ENCODE assay signal across 1 cellular context in the genomic region with DNA sequence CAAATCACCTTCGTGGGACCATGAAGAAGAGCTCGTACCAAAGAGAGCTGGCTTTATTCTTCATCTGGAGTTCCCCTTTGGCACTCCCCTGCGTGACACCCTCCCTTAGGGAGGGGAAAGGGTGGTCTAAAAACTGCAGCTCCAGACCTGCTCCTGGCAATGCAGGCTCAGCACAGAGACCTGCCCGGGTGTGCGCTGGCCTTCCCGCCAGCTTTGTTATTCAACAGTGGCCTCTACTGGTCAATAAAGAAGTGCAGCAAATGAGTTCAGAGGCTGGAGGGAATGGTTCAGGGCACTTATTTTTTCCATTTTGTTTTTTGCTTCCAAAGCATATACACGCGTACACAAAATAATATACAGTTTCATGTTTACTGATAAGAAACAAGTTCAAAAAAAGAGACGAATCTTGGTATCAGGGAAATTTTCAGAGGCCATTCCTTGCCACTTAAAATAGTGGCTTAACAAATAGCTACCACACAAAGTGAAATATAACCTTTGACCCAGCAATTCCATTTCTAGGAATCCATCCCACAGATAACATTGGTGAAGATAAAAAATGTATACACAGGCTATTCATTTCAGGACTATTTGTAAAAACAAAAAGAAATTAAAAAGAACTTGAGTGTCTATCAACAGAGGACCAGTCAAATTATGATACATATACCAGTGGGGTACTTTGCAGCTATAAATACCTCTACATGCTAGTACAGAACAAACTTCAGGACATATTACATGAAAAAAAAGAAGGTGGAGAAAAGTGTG.
TF ChIP-seq lines count a peak whose summit lies in the region.

No MANE protein-coding gene starts in this region.

TF ChIP-seq in HepG2, 621 proteins besides CTCF, POLR2A, EP300 and RAD21 (continued from another document and continues in another):
- TF ChIP-seq, protein P1, sequence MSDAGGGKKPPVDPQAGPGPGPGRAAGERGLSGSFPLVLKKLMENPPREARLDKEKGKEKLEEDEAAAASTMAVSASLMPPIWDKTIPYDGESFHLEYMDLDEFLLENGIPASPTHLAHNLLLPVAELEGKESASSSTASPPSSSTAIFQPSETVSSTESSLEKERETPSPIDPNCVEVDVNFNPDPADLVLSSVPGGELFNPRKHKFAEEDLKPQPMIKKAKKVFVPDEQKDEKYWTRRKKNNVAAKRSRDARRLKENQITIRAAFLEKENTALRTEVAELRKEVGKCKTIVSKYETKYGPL (CRISPR knock-in tag; IDR thresholded peaks at IDR 0.05): no peak
- TF ChIP-seq, protein P2, sequence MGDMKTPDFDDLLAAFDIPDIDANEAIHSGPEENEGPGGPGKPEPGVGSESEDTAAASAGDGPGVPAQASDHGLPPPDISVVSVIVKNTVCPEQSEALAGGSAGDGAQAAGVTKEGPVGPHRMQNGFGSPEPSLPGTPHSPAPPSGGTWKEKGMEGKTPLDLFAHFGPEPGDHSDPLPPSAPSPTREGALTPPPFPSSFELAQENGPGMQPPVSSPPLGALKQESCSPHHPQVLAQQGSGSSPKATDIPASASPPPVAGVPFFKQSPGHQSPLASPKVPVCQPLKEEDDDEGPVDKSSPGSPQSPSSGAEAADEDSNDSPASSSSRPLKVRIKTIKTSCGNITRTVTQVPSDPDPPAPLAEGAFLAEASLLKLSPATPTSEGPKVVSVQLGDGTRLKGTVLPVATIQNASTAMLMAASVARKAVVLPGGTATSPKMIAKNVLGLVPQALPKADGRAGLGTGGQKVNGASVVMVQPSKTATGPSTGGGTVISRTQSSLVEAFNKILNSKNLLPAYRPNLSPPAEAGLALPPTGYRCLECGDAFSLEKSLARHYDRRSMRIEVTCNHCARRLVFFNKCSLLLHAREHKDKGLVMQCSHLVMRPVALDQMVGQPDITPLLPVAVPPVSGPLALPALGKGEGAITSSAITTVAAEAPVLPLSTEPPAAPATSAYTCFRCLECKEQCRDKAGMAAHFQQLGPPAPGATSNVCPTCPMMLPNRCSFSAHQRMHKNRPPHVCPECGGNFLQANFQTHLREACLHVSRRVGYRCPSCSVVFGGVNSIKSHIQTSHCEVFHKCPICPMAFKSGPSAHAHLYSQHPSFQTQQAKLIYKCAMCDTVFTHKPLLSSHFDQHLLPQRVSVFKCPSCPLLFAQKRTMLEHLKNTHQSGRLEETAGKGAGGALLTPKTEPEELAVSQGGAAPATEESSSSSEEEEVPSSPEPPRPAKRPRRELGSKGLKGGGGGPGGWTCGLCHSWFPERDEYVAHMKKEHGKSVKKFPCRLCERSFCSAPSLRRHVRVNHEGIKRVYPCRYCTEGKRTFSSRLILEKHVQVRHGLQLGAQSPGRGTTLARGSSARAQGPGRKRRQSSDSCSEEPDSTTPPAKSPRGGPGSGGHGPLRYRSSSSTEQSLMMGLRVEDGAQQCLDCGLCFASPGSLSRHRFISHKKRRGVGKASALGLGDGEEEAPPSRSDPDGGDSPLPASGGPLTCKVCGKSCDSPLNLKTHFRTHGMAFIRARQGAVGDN (CRISPR knock-in tag; IDR thresholded peaks at IDR 0.05): peak; percentile 37; the same call in 1 of the 2 replicates
- TF ChIP-seq RCOR2 (CRISPR knock-in tag; IDR thresholded peaks at IDR 0.05): no peak
- TF ChIP-seq KLF16 (CRISPR knock-in tag; IDR thresholded peaks at IDR 0.05): 0 out of 4 replicates have a peak, but pooled peaks of 1 of the 2 experiments have one; percentile 43
- no peak for TF ChIP-seq ZNF629 (CRISPR knock-in tag; conservative IDR thresholded peaks at IDR 0.05)
- 0 out of 2 replicates have a peak, but pooled peaks have one; percentile 19 for TF ChIP-seq ELF3 (CRISPR knock-in tag; IDR thresholded peaks at IDR 0.05)
- TF ChIP-seq ZNF749 (CRISPR knock-in tag; IDR thresholded peaks at IDR 0.05; ENCODE audit: borderline replicate concordance): no peak
- no peak for TF ChIP-seq CAMTA2 (CRISPR knock-in tag; IDR thresholded peaks at IDR 0.05; ENCODE audit: borderline replicate concordance)
- TF ChIP-seq HNF4G (IDR thresholded peaks at IDR 0.05; ENCODE audit: borderline replicate concordance, low read depth, low read length): no peak
- TF ChIP-seq HNF4G (CRISPR knock-in tag; IDR thresholded peaks at IDR 0.05; ENCODE audit: borderline replicate concordance, low read depth): no peak
- no peak for TF ChIP-seq YEATS2 (CRISPR knock-in tag; IDR thresholded peaks at IDR 0.05; ENCODE audit: borderline replicate concordance)
- TF ChIP-seq ZNF430 (CRISPR knock-in tag; IDR thresholded peaks at IDR 0.05): no peak
- TF ChIP-seq, protein P3, sequence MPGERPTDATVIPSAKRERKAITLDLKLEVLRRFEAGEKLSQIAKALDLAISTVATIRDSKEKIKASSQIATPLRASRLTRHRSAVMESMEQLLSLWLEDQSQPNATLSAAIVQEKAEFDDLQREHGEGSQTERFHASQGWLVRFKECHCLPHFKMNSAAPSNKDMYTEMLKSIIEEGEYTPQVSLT (CRISPR knock-in tag; IDR thresholded peaks at IDR 0.05; ENCODE audit: borderline replicate concordance, low read depth): no peak
- no peak for TF ChIP-seq HNRNPUL1 (IDR thresholded peaks at IDR 0.05; ENCODE audit: low read depth, low read length)
- no peak for TF ChIP-seq ZNF121 (CRISPR knock-in tag; IDR thresholded peaks at IDR 0.05)
- TF ChIP-seq ZNF501 (CRISPR knock-in tag; IDR thresholded peaks at IDR 0.05): no peak
- TF ChIP-seq ZIK1 (CRISPR knock-in tag; IDR thresholded peaks at IDR 0.05; ENCODE audit: borderline replicate concordance, low read depth): no peak
- TF ChIP-seq ZNF567 (CRISPR knock-in tag; IDR thresholded peaks at IDR 0.05; ENCODE audit: borderline replicate concordance): no peak
- no peak for TF ChIP-seq GPN1 (CRISPR knock-in tag; IDR thresholded peaks at IDR 0.05; ENCODE audit: borderline replicate concordance)
- no peak for TF ChIP-seq ZNF432 (CRISPR knock-in tag; IDR thresholded peaks at IDR 0.05; ENCODE audit: borderline replicate concordance)
- no peak for TF ChIP-seq ZNF619 (CRISPR knock-in tag; IDR thresholded peaks at IDR 0.05)
- TF ChIP-seq PITX1 (CRISPR knock-in tag; IDR thresholded peaks at IDR 0.05): no peak
- TF ChIP-seq ZNF251 (CRISPR knock-in tag; IDR thresholded peaks at IDR 0.05): no peak
- TF ChIP-seq RXRB (CRISPR knock-in tag; IDR thresholded peaks at IDR 0.05; ENCODE audit: borderline replicate concordance): peak; percentile 25; the same call in 1 of the 2 replicates
- TF ChIP-seq BHLHE40 (IDR thresholded peaks at IDR 0.05; ENCODE audit: low read length): no peak
- TF ChIP-seq ISX (CRISPR knock-in tag; conservative IDR thresholded peaks at IDR 0.05): no peak
- no peak for TF ChIP-seq TARDBP (CRISPR knock-in tag; IDR thresholded peaks at IDR 0.05)
- TF ChIP-seq KMT2B (CRISPR knock-in tag; IDR thresholded peaks at IDR 0.05): 0 out of 2 replicates have a peak, but pooled peaks have one; percentile 27
- TF ChIP-seq, protein P4, sequence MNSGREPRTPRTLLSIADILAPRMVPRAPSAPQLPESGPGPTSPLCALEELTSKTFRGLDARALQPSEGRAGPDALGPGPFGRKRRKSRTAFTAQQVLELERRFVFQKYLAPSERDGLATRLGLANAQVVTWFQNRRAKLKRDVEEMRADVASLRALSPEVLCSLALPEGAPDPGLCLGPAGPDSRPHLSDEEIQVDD (CRISPR knock-in tag; IDR thresholded peaks at IDR 0.05; ENCODE audit: borderline replicate concordance): no peak
- no peak for TF ChIP-seq ZNF792 (CRISPR knock-in tag; IDR thresholded peaks at IDR 0.05)
- TF ChIP-seq SNRNP70 (IDR thresholded peaks at IDR 0.05; ENCODE audit: low read depth, low read length): no peak
- TF ChIP-seq JARID2 (CRISPR knock-in tag; IDR thresholded peaks at IDR 0.05; ENCODE audit: insufficient replicate concordance): no peak
- no peak for TF ChIP-seq ZNF790 (CRISPR knock-in tag; IDR thresholded peaks at IDR 0.05; ENCODE audit: borderline replicate concordance)
- TF ChIP-seq JUND (CRISPR knock-in tag; IDR thresholded peaks at IDR 0.05): no peak
- TF ChIP-seq ZNF331 (CRISPR knock-in tag; IDR thresholded peaks at IDR 0.05): no peak
- TF ChIP-seq ZMYM2 (CRISPR knock-in tag; IDR thresholded peaks at IDR 0.05): no peak
- peak; percentile 28; the same call in 1 of the 2 replicates for TF ChIP-seq GATAD2A (CRISPR knock-in tag; IDR thresholded peaks at IDR 0.05)
- TF ChIP-seq TBP (CRISPR knock-in tag; IDR thresholded peaks at IDR 0.05): no peak
- TF ChIP-seq, protein P5, sequence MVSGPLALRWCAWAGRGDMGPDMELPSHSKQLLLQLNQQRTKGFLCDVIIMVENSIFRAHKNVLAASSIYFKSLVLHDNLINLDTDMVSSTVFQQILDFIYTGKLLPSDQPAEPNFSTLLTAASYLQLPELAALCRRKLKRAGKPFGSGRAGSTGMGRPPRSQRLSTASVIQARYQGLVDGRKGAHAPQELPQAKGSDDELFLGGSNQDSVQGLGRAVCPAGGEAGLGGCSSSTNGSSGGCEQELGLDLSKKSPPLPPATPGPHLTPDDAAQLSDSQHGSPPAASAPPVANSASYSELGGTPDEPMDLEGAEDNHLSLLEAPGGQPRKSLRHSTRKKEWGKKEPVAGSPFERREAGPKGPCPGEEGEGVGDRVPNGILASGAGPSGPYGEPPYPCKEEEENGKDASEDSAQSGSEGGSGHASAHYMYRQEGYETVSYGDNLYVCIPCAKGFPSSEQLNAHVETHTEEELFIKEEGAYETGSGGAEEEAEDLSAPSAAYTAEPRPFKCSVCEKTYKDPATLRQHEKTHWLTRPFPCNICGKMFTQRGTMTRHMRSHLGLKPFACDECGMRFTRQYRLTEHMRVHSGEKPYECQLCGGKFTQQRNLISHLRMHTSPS (CRISPR knock-in tag; IDR thresholded peaks at IDR 0.05; ENCODE audit: low read depth): no peak
- TF ChIP-seq POGZ (CRISPR knock-in tag; IDR thresholded peaks at IDR 0.05): no peak
- no peak for TF ChIP-seq CENPT (CRISPR knock-in tag; IDR thresholded peaks at IDR 0.05; ENCODE audit: low read depth)
- TF ChIP-seq, protein P6, sequence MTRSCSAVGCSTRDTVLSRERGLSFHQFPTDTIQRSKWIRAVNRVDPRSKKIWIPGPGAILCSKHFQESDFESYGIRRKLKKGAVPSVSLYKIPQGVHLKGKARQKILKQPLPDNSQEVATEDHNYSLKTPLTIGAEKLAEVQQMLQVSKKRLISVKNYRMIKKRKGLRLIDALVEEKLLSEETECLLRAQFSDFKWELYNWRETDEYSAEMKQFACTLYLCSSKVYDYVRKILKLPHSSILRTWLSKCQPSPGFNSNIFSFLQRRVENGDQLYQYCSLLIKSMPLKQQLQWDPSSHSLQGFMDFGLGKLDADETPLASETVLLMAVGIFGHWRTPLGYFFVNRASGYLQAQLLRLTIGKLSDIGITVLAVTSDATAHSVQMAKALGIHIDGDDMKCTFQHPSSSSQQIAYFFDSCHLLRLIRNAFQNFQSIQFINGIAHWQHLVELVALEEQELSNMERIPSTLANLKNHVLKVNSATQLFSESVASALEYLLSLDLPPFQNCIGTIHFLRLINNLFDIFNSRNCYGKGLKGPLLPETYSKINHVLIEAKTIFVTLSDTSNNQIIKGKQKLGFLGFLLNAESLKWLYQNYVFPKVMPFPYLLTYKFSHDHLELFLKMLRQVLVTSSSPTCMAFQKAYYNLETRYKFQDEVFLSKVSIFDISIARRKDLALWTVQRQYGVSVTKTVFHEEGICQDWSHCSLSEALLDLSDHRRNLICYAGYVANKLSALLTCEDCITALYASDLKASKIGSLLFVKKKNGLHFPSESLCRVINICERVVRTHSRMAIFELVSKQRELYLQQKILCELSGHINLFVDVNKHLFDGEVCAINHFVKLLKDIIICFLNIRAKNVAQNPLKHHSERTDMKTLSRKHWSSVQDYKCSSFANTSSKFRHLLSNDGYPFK (CRISPR knock-in tag; IDR thresholded peaks at IDR 0.05; ENCODE audit: borderline replicate concordance): no peak
- TF ChIP-seq, protein P7, sequence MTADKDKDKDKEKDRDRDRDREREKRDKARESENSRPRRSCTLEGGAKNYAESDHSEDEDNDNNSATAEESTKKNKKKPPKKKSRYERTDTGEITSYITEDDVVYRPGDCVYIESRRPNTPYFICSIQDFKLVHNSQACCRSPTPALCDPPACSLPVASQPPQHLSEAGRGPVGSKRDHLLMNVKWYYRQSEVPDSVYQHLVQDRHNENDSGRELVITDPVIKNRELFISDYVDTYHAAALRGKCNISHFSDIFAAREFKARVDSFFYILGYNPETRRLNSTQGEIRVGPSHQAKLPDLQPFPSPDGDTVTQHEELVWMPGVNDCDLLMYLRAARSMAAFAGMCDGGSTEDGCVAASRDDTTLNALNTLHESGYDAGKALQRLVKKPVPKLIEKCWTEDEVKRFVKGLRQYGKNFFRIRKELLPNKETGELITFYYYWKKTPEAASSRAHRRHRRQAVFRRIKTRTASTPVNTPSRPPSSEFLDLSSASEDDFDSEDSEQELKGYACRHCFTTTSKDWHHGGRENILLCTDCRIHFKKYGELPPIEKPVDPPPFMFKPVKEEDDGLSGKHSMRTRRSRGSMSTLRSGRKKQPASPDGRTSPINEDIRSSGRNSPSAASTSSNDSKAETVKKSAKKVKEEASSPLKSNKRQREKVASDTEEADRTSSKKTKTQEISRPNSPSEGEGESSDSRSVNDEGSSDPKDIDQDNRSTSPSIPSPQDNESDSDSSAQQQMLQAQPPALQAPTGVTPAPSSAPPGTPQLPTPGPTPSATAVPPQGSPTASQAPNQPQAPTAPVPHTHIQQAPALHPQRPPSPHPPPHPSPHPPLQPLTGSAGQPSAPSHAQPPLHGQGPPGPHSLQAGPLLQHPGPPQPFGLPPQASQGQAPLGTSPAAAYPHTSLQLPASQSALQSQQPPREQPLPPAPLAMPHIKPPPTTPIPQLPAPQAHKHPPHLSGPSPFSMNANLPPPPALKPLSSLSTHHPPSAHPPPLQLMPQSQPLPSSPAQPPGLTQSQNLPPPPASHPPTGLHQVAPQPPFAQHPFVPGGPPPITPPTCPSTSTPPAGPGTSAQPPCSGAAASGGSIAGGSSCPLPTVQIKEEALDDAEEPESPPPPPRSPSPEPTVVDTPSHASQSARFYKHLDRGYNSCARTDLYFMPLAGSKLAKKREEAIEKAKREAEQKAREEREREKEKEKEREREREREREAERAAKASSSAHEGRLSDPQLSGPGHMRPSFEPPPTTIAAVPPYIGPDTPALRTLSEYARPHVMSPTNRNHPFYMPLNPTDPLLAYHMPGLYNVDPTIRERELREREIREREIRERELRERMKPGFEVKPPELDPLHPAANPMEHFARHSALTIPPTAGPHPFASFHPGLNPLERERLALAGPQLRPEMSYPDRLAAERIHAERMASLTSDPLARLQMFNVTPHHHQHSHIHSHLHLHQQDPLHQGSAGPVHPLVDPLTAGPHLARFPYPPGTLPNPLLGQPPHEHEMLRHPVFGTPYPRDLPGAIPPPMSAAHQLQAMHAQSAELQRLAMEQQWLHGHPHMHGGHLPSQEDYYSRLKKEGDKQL (CRISPR knock-in tag; IDR thresholded peaks at IDR 0.05; ENCODE audit: low read depth): no peak
- no peak for TF ChIP-seq FIP1L1 (IDR thresholded peaks at IDR 0.05; ENCODE audit: borderline replicate concordance, insufficient read depth, low read depth, low read length)
- no peak for TF ChIP-seq CHD2 (IDR thresholded peaks at IDR 0.05; ENCODE audit: low read depth, low read length)
- TF ChIP-seq, protein P8, sequence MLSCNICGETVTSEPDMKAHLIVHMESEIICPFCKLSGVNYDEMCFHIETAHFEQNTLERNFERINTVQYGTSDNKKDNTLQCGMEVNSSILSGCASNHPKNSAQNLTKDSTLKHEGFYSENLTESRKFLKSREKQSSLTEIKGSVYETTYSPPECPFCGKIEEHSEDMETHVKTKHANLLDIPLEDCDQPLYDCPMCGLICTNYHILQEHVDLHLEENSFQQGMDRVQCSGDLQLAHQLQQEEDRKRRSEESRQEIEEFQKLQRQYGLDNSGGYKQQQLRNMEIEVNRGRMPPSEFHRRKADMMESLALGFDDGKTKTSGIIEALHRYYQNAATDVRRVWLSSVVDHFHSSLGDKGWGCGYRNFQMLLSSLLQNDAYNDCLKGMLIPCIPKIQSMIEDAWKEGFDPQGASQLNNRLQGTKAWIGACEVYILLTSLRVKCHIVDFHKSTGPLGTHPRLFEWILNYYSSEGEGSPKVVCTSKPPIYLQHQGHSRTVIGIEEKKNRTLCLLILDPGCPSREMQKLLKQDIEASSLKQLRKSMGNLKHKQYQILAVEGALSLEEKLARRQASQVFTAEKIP (CRISPR knock-in tag; IDR thresholded peaks at IDR 0.05; ENCODE audit: borderline replicate concordance): no peak
